22 cellular contexts compared by ENCODE assay signal in the genomic region with DNA sequence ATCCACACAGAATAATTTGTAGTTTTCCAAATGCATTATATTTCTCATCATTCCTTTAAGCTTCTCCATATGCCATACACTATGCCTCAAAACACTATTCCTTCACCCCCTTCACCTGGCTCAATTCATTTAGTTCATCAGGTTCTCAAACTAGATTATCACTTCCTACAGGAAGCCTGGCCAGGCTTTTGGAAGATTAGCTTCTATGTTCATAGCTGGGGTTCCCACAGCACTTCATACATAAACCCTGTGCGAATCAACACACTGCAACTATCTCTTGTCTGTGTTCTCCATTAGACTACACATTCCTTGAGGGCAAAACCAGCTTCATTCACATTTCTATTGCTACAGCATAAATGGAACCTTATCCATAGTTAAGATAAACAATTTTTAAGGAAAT. TPM values are rescaled to one million over a fixed set of nuclear protein-coding genes. Genes with fewer than 3 reads are reported as not detected.
"Had no signal": no experiment of that assay in that cellular context is flagged by ENCODE, and none has a peak within 500 bp of the region (broad histone marks: within the 10 kb centered on the region; RNA-seq: fewer than 3 reads in every experiment).

No MANE protein-coding gene starts in this region.

- H3K4me3 ChIP-seq: dorsolateral prefrontal cortex, hepatocyte, left lung, mucosa of descending colon, skin epidermis, transverse colon, vagina had no signal

- H3K36me3 Mint-ChIP-seq: natural killer cell had no signal

- H3K27ac Mint-ChIP-seq: endodermal cell, memory B cell had no signal

- H3K4me3 Mint-ChIP-seq: endodermal cell, memory B cell, natural killer cell had no signal

- H3K27me3 ChIP-seq: dorsolateral prefrontal cortex, hepatocyte, left lung, neutrophil, transverse colon, vagina had no signal

- H3K4me1 ChIP-seq: left lung, parathyroid adenoma, transverse colon, vagina had no signal

- H3K27me3 Mint-ChIP-seq: memory B cell had no signal

- H3K27ac ChIP-seq: hepatocyte, left lung, neutrophil, parathyroid adenoma, transverse colon, vagina, WERI-Rb-1 had no signal

- H3K9me3 ChIP-seq: mucosa of descending colon, neutrophil, transverse colon, vagina had no signal

- ATAC-seq: left lung, mucosa of descending colon, natural killer cell had no signal

- H3K36me3 ChIP-seq: left lung, neutrophil, transverse colon, vagina, WERI-Rb-1 had no signal

- DNase-seq: activated CD4-positive, alpha-beta T cell treated with anti-CD3 and anti-CD28 coated beads, Interleukin-2, amount 50 U/mL, for 48 hours; activated gamma-delta T cell; aorta; dorsolateral prefrontal cortex; endodermal cell; erythroblast; left lung; mucosa of descending colon; natural killer cell; stimulated activated CD4-positive, alpha-beta T cell treated with anti-CD3 and anti-CD28 coated beads, Interleukin-15, amount 100 ng/mL, for 24 hours; stimulated activated CD4-positive, alpha-beta T cell treated with anti-CD3 and anti-CD28 coated beads, Interleukin-4, amount 100 ng/mL, for 1 hour; stimulated activated naive CD4-positive, alpha-beta T cell; T-helper 9 cell; transverse colon; WERI-Rb-1 had no signal

- H3K9me3 Mint-ChIP-seq: endodermal cell, memory B cell, natural killer cell had no signal

RNA-seq across cellular contexts. Expression of gene PLN, which starts 40.5 kb away (rescaled TPM):
- total RNA-seq: endodermal cell, natural killer cell, renal cortical epithelial cell had no signal
